Comparison of ENCODE assay signal across 19 cellular contexts in genomic region chr16:79110242-79110641, GRCh38.
DNase-seq lines count a peak whose midpoint lies in the region; ATAC-seq and TF ChIP-seq lines count a peak whose summit lies in the region.
"Had no signal": no experiment of that assay in that cellular context is flagged by ENCODE, and none has a peak within 500 bp of the region (broad histone marks: within the 10 kb centered on the region; RNA-seq: fewer than 3 reads in every experiment).

No MANE protein-coding gene starts in this region.

- H3K4me1 ChIP-seq in right lobe of liver, result no peaks in the 10 kb centered on the region
- H3K4me1 ChIP-seq: BLaER1, Caco-2 had no signal

- H3K27me3 ChIP-seq in right lobe of liver, result no peaks in the 10 kb centered on the region
- H3K27me3 ChIP-seq: BLaER1 had no signal

- peaks cover 3% of the 10 kb centered on the region for H3K4me1 Mint-ChIP-seq in activated T-helper 17 cell treated with anti-CD3 and anti-CD28 coated beads, Interleukin-2, amount 50 U/mL, for 72 hours
- peaks cover 50% of the 10 kb centered on the region for H3K4me1 Mint-ChIP-seq in nephron progenitor cell
- H3K4me1 Mint-ChIP-seq: B cell had no signal

- TF ChIP-seq CTCF in nephron progenitor cell (IDR thresholded peaks at IDR 0.05) (no peak), right lobe of liver (IDR thresholded peaks at IDR 0.05) (no peak)

- no peak overlapping the region for H3K4me3 Mint-ChIP-seq in activated T-helper 17 cell treated with anti-CD3 and anti-CD28 coated beads, Interleukin-2, amount 50 U/mL, for 72 hours
- H3K4me3 Mint-ChIP-seq in nephron progenitor cell, result no peak overlapping the region
- H3K4me3 Mint-ChIP-seq: B cell; CD4-positive, CD25-positive, alpha-beta regulatory T cell; CD8-positive, alpha-beta T cell; H9; HFFc6 had no signal

- TF ChIP-seq POLR2A in right lobe of liver (IDR thresholded peaks at IDR 0.05), result no peak

- no peak overlapping the region for H3K4me3 ChIP-seq in right lobe of liver
- H3K4me3 ChIP-seq: BLaER1, GM23248 had no signal

- WGBS in right lobe of liver (ENCODE audit: insufficient coverage, low coverage, low lambda C conversion rate, missing lambda C conversion rate), result 96% methylated on average over 3 of the region's 3 CpGs

- no peaks in the 10 kb centered on the region for H3K9me3 Mint-ChIP-seq in activated T-helper 17 cell treated with anti-CD3 and anti-CD28 coated beads, Interleukin-2, amount 50 U/mL, for 72 hours
- no peaks in the 10 kb centered on the region for H3K9me3 Mint-ChIP-seq in nephron progenitor cell
- H3K9me3 Mint-ChIP-seq: CD8-positive, alpha-beta T cell; H9 had no signal

- H3K27ac ChIP-seq in right lobe of liver, result no peak overlapping the region
- H3K27ac ChIP-seq: 22Rv1, BLaER1, C4-2B, GM23248 had no signal

- H3K36me3 ChIP-seq in right lobe of liver, result no peaks in the 10 kb centered on the region
- H3K36me3 ChIP-seq: BLaER1 had no signal

- peak; percentile 57 for ATAC-seq in left ventricle myocardium superior
- ATAC-seq in Right ventricle myocardium inferior, result no peak
- ATAC-seq in activated T-helper 17 cell treated with anti-CD3 and anti-CD28 coated beads, Interleukin-2, amount 50 U/mL, for 72 hours (replicated peaks), result no peak
- no peak for ATAC-seq in right lobe of liver
- ATAC-seq: CD8-positive, alpha-beta T cell; HCT116 had no signal

- intact Hi-C loops in left ventricle myocardium superior (cut with micrococcal nuclease), result no loop called here
- intact Hi-C loops in Right ventricle myocardium inferior (cut with DNase I), result no loop called here
- intact Hi-C loops in right lobe of liver (cut with DNase I), result no loop called here

- peak overlapping the region; percentile 18 for H3K27ac Mint-ChIP-seq in activated T-helper 17 cell treated with anti-CD3 and anti-CD28 coated beads, Interleukin-2, amount 50 U/mL, for 72 hours
- peak overlapping the region; percentile 55 for H3K27ac Mint-ChIP-seq in nephron progenitor cell
- H3K27ac Mint-ChIP-seq: B cell; CD4-positive, CD25-positive, alpha-beta regulatory T cell; CD8-positive, alpha-beta T cell; HFFc6 had no signal

- no peaks in the 10 kb centered on the region for H3K36me3 Mint-ChIP-seq in activated T-helper 17 cell treated with anti-CD3 and anti-CD28 coated beads, Interleukin-2, amount 50 U/mL, for 72 hours (ENCODE audit: low read depth)
- no peaks in the 10 kb centered on the region for H3K36me3 Mint-ChIP-seq in nephron progenitor cell (ENCODE audit: low read depth)
- H3K36me3 Mint-ChIP-seq: CD8-positive, alpha-beta T cell had no signal

- DNase-seq in left ventricle myocardium superior (no peak), Right ventricle myocardium inferior (ENCODE audit: missing footprints) (no peak), nephron progenitor cell (no peak), right lobe of liver (no peak), NCI-H146 (lab: John Stamatoyannopoulos, UW) (no peak)
- DNase-seq: Caco-2; CD4-positive, CD25-positive, alpha-beta regulatory T cell; CD8-positive, alpha-beta T cell; DMS153; DND-41; GM23248; H9; HFFc6 had no signal

- H3K9me3 ChIP-seq in right lobe of liver, result no peaks in the 10 kb centered on the region
- H3K9me3 ChIP-seq: BLaER1, Caco-2 had no signal

- H3K27me3 Mint-ChIP-seq in activated T-helper 17 cell treated with anti-CD3 and anti-CD28 coated beads, Interleukin-2, amount 50 U/mL, for 72 hours, result no peaks in the 10 kb centered on the region
- H3K27me3 Mint-ChIP-seq in nephron progenitor cell (ENCODE audit: low read depth, poor library complexity), result peaks cover 8% of the 10 kb centered on the region
